8 cellular contexts compared by ENCODE assay signal in the genomic region with DNA sequence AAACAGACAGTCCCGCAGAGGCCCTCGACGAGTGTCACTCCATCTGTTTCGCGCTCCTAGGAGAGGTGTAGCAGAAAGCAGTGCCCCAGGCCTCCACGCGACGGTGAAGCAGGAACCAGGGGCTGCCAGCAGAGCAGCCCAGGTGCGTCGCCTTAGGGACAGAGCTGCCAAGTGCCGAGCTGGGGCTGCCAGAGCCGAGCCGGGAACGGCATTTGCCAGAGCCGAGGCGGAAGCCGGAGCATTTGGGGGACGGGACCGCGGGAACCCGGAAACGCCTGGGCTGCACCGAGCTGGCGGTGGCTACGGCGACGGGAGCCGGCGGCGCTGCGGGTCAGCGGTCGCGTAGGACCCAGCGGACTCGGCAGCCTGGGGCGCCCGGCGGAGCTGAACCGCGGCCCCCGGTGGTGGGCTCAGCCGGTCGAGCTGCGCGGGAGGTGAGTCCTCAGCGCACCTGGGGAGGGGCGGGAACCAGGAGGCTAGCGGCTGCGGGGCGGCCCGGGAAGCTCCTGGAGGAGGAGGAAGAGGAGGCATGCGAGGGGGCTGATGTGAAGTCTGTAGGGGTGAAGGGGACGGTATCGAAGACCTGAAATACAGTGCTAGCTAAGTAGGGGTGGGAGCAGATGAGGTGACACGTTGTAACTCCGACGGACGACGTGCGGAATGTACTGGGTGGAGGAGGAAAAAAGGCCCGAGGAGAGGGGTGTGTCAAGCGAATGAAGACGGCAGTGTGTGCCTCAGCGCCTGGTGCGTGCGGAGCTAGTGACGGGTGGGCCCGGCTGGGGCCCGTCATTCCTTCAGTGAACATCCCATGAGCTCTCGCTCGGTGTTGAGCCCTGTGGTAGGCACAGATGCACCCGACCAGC. TPM values are rescaled to one million over a fixed set of nuclear protein-coding genes. Genes with fewer than 3 reads are reported as not detected.
DNase-seq lines count a peak whose midpoint lies in the region; ATAC-seq lines count a peak whose summit lies in the region.

A gene (plus strand): TSS at position 268 of the 863 bp plus-strand sequence. CDS start 23,559 bp downstream, outside the sequence.

- H3K4me3 Mint-ChIP-seq in CD4-positive, CD25-positive, alpha-beta regulatory T cell = peak within 1 kb of the TSS; percentile 99 to 100 (median 100)

- H3K36me3 ChIP-seq in CD4-positive, CD25-positive, alpha-beta regulatory T cell (ENCODE audit: control insufficient read depth, insufficient read depth, low read length) = peaks cover 4% of the 10 kb centered on the region
- no peaks in the 10 kb centered on the region for H3K36me3 ChIP-seq in endocrine pancreas (ENCODE audit: control insufficient read depth, insufficient read depth, low read length)

- peaks cover 4% of the 10 kb centered on the region for H3K36me3 Mint-ChIP-seq in CD4-positive, CD25-positive, alpha-beta regulatory T cell

- peak within 1 kb of the TSS; percentile 91 for H3K4me3 ChIP-seq in CD4-positive, CD25-positive, alpha-beta regulatory T cell (ENCODE audit: low read depth, low read length)
- peak within 1 kb of the TSS; percentile 90 for H3K4me3 ChIP-seq in endocrine pancreas (ENCODE audit: control insufficient read depth, insufficient read depth, low read length)

- POLR2A ChIA-PET in activated CD8-positive, alpha-beta memory T cell treated with anti-CD3 and anti-CD28 coated beads for 36 hours (lab: Charles Lee) = interaction anchor here (0.6 to 2.3 kb wide), 9 partner anchors 59 to 925 kb away, joined by 3 to 14 read pairs (median 3); a partner anchor contains a TSS

- peak within 1 kb of the TSS; percentile 84 for H3K9ac ChIP-seq in endocrine pancreas (ENCODE audit: control insufficient read depth, insufficient read depth, low read length)

- no peaks in the 10 kb centered on the region for H3K27me3 ChIP-seq in CD4-positive, CD25-positive, alpha-beta regulatory T cell (ENCODE audit: control insufficient read depth, insufficient read depth, low read length)
- no peaks in the 10 kb centered on the region for H3K27me3 ChIP-seq in endocrine pancreas (ENCODE audit: control insufficient read depth, insufficient read depth, low read length)

- H3K27ac ChIP-seq in CD4-positive, CD25-positive, alpha-beta regulatory T cell (ENCODE audit: insufficient read depth, low read length, poor library complexity, severe bottlenecking) = peak within 1 kb of the TSS; percentile 78

- no peaks in the 10 kb centered on the region for H3K9me3 ChIP-seq in CD4-positive, CD25-positive, alpha-beta regulatory T cell (ENCODE audit: control insufficient read depth in 2 of 2, low read length in 2 of 2)
- H3K9me3 ChIP-seq in endocrine pancreas (ENCODE audit: control insufficient read depth, low read length) = no peaks in the 10 kb centered on the region

- CTCF ChIA-PET in activated CD8-positive, alpha-beta memory T cell treated with anti-CD3 and anti-CD28 coated beads for 36 hours (lab: Charles Lee) = interaction anchor here (0.9 kb wide), 1 partner anchor 11 kb away, joined by 7 read pairs; no protein-coding TSS in a partner anchor

- peaks cover 25 to 52% (median 40%) of the 10 kb centered on the region in 4 donors for H3K4me1 Mint-ChIP-seq in CD4-positive, CD25-positive, alpha-beta regulatory T cell

- peaks cover 20% of the 10 kb centered on the region for H3K4me1 ChIP-seq in CD4-positive, CD25-positive, alpha-beta regulatory T cell (ENCODE audit: control insufficient read depth, insufficient read depth, low read length, poor library complexity, severe bottlenecking)
- H3K4me1 ChIP-seq in endocrine pancreas (ENCODE audit: control insufficient read depth, insufficient read depth, low read length) = no peaks in the 10 kb centered on the region

- peak within 1 kb of the TSS; percentile 92 to 99 (median 93) for H3K27ac Mint-ChIP-seq in CD4-positive, CD25-positive, alpha-beta regulatory T cell

- peaks cover 4% of the 10 kb centered on the region for H3K27me3 Mint-ChIP-seq in CD4-positive, CD25-positive, alpha-beta regulatory T cell

- peak; percentile 87 to 90 for ATAC-seq in CD4-positive, CD25-positive, alpha-beta regulatory T cell (ENCODE audit: low read depth in 2 of 2)
- ATAC-seq in GM19351 (IDR thresholded peaks at IDR 0.05; ENCODE audit: unreplicated experiment) = peak; percentile 85
- ATAC-seq in HG03520 (IDR thresholded peaks at IDR 0.05; ENCODE audit: unreplicated experiment) = peak; percentile 73

- peak; percentile 64 to 88 (median 79) for DNase-seq in CD4-positive, CD25-positive, alpha-beta regulatory T cell
- peak; percentile 29 for DNase-seq in NCI-H82 treated with DMSO at 0.1 percent for 48 hours (lab: John Stamatoyannopoulos, UW; ENCODE audit: unreplicated experiment)
- peak; percentile 95 for DNase-seq in mesenteric fat pad (ENCODE audit: low spot score)
- DNase-seq in stimulated activated CD8-positive, alpha-beta memory T cell treated with anti-CD3 and anti-CD28 coated beads, Interleukin-15, amount 100 ng/mL, for 24 hours (ENCODE audit: low read depth) = peak; percentile 65

- H3K9me3 Mint-ChIP-seq in CD4-positive, CD25-positive, alpha-beta regulatory T cell = no peaks in the 10 kb centered on the region

RNA-seq across cellular contexts. Expression of the gene that starts here (rescaled TPM):
- total RNA-seq in CD4-positive, CD25-positive, alpha-beta regulatory T cell = 25.1 TPM
- polyA plus RNA-seq in CD4-positive, CD25-positive, alpha-beta regulatory T cell = 10 to 100 TPM in 2 of 4 donors, 1 to 10 TPM in 2; 9.5 to 14.4 (median 11.9) TPM
- 10 to 100 TPM; 17.9 to 18.5 TPM for total RNA-seq in activated CD8-positive, alpha-beta memory T cell treated with anti-CD3 and anti-CD28 coated beads for 36 hours
- total RNA-seq in mesenteric fat pad = 18.0 TPM

Comparison
In these comparisons a context has a peak if more than half of its experiments do, and no peak if none do; other contexts are left out.
1. Peak in every context shown above with its lines: DNase-seq, ATAC-seq, H3K4me3 ChIP-seq and H3K27ac ChIP-seq.
2. DNase-seq: peak in every context shown above with its lines; median percentile 95 in mesenteric fat pad; 79 in CD4-positive, CD25-positive, alpha-beta regulatory T cell; 65 in stimulated activated CD8-positive, alpha-beta memory T cell treated with anti-CD3 and anti-CD28 coated beads, Interleukin-15, amount 100 ng/mL, for 24 hours; 29 in NCI-H82 treated with DMSO at 0.1 percent for 48 hours.